In the genomic region with DNA sequence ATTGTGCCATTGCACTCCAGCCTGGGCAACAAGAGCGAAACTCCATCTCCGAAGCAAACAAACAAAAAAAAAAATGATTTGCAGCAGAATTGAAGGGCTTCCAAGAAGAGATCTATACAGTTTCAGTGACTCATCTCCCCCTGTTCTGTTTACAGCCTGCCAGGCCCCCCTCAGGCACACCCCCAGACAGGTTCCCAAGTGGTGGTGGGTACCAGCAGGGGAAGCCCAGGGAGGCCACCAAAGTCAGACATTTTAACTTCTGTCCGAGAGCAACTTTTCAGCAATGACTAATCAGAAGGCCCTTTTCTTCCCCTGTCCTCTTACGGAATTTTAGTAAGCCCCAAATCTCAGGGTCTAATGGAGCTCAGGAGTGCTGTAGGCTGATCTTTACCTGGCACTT, we compare ENCODE assay signal across 14 cellular contexts.
A peak's percentile ranks its signal among the peaks of the same experiment; 100 is the strongest.
DNase-seq lines count a peak whose midpoint lies in the region; ATAC-seq, FAIRE-seq and TF ChIP-seq lines count a peak whose summit lies in the region.
"Had no signal": no experiment of that assay in that cellular context is flagged by ENCODE, and none has a peak within 500 bp of the region (broad histone marks: within the 10 kb centered on the region; RNA-seq: fewer than 3 reads in every experiment).

No MANE protein-coding gene starts in this region.

- H3K9me3 ChIP-seq in mammary epithelial cell (replicated peaks; ENCODE audit: insufficient read depth, low read length): no peaks in the 10 kb centered on the region
- H3K9me3 ChIP-seq: BLaER1, colonic mucosa had no signal

- H3K4me2 ChIP-seq in mammary epithelial cell (ENCODE audit: insufficient read depth, low read depth, low read length): no peak overlapping the region
- H3K4me2 ChIP-seq: BLaER1 had no signal

- H2AFZ ChIP-seq in mammary epithelial cell (ENCODE audit: low read depth, low read length): no peak overlapping the region

- no peak overlapping the region for H3K27ac ChIP-seq in mammary epithelial cell (ENCODE audit: insufficient read depth, low read depth, low read length)
- H3K27ac ChIP-seq: BLaER1, colonic mucosa had no signal

- intact Hi-C loops in activated B cell treated with CpG ODN at 0.5 μM for 24 hours (cut with micrococcal nuclease): loop anchor here (5.0 kb wide), 2 partner anchors 58 to 92 kb away; no protein-coding TSS in a partner anchor
- intact Hi-C loops in mammary epithelial cell (cut with micrococcal nuclease): no loop called here

- peaks cover 3% of the 10 kb centered on the region for H3K9me3 Mint-ChIP-seq in activated B cell treated with CpG ODN at 0.5 μM for 24 hours

- H3K79me2 ChIP-seq in mammary epithelial cell (ENCODE audit: insufficient read depth, low read length): no peaks in the 10 kb centered on the region

- dilution Hi-C loops in mammary epithelial cell (cut with HindIII; ENCODE audit: low sequenced_read_pairs): no loop called here

- H3K4me1 ChIP-seq in mammary epithelial cell (ENCODE audit: insufficient read depth, low read length): peaks cover 5% of the 10 kb centered on the region
- H3K4me1 ChIP-seq: colonic mucosa had no signal

- ATAC-seq in GM18502 (IDR thresholded peaks at IDR 0.05; ENCODE audit: poor library complexity, unreplicated experiment) (peak; percentile 43), GM19452 (IDR thresholded peaks at IDR 0.05; ENCODE audit: unreplicated experiment) (peak; percentile 18), HG02885 (IDR thresholded peaks at IDR 0.05; ENCODE audit: poor library complexity, unreplicated experiment) (peak; percentile 14), activated B cell treated with CpG ODN at 0.5 μM for 24 hours (ENCODE audit: low read depth) (peak; percentile 59)

- no peak overlapping the region for H3K9ac ChIP-seq in mammary epithelial cell (ENCODE audit: insufficient read depth, low read length)
- H3K9ac ChIP-seq: BLaER1 had no signal

- POLR2A ChIA-PET in activated B cell treated with CpG ODN at 0.5 μM for 24 hours (lab: Charles Lee): interaction anchor here (0.9 to 2.1 kb wide), 3 partner anchors 9 to 97 kb away, joined by 3 to 6 read pairs (median 4); no protein-coding TSS in a partner anchor

- no peaks in the 10 kb centered on the region for H3K27me3 Mint-ChIP-seq in activated B cell treated with CpG ODN at 0.5 μM for 24 hours

- no peak for FAIRE-seq in GM12891 (lab: Jason Lieb, UNC)

- H3K4me3 ChIP-seq in mammary epithelial cell (replicated peaks in 1 of 3; ENCODE audit: insufficient read depth in 1 of 3, low read depth in 2 of 3, low read length in 3 of 3): no peak overlapping the region
- H3K4me3 ChIP-seq: BLaER1, colonic mucosa had no signal

- H4K20me1 ChIP-seq in mammary epithelial cell (ENCODE audit: insufficient read depth, low read length): no peaks in the 10 kb centered on the region

- H3K36me3 Mint-ChIP-seq in activated B cell treated with CpG ODN at 0.5 μM for 24 hours (ENCODE audit: low read depth): peaks cover 93% of the 10 kb centered on the region
- H3K36me3 Mint-ChIP-seq: mesothelial cell of epicardium had no signal

- peaks cover 92% of the 10 kb centered on the region for H3K4me1 Mint-ChIP-seq in activated B cell treated with CpG ODN at 0.5 μM for 24 hours

- CTCF ChIA-PET in activated B cell treated with CpG ODN at 0.5 μM for 24 hours (lab: Charles Lee) (interaction anchor here (1.2 kb wide), 1 partner anchor 62 kb away, joined by 3 read pairs; no protein-coding TSS in a partner anchor), mammary epithelial cell (lab: Charles Lee; ENCODE audit: low non-redundant PET) (no interaction called here)

- BruUV-seq in mammary epithelial cell (replicated peaks; lab: Mats Ljungman, UMichigan): no TSS peak

- in situ Hi-C loops in mammary epithelial cell (cut with MboI; ENCODE audit: low sequenced_read_pairs in 2 of 2): no loop called here

- WGBS in mammary epithelial cell (ENCODE audit: low coverage, missing lambda C conversion rate): 100% methylated on average over 3 of the region's 4 CpGs

- H3K4me3 Mint-ChIP-seq in activated B cell treated with CpG ODN at 0.5 μM for 24 hours: peak overlapping the region; percentile 44
- H3K4me3 Mint-ChIP-seq: mesothelial cell of epicardium had no signal

- no peak for TF ChIP-seq CTCF in activated B cell treated with CpG ODN at 0.5 μM for 24 hours (IDR thresholded peaks at IDR 0.05)
- TF ChIP-seq CTCF in mammary epithelial cell (conservative IDR thresholded peaks at IDR 0.05 in 1 of 2, IDR thresholded peaks at IDR 0.05 in 1 of 2; ENCODE audit: extremely low read depth in 1 of 2, insufficient read depth in 1 of 2, low read depth in 1 of 2, low read length in 2 of 2): no peak

- TF ChIP-seq POLR2A in GM12891 (IDR thresholded peaks at IDR 0.05; ENCODE audit: low read depth, low read length): no peak

- no peak for DNase-seq in activated B cell treated with CpG ODN at 0.5 μM for 24 hours
- DNase-seq in GM12891 (ENCODE audit: insufficient read length, low spot score): no peak
- DNase-seq in mammary epithelial cell: no peak
- DNase-seq in DMS153 treated with DMSO at 0.1 percent for 48 hours (lab: John Stamatoyannopoulos, UW; ENCODE audit: unreplicated experiment): no peak
- no peak for DNase-seq in NCI-H748 treated with DMSO at 0.1 percent for 48 hours (lab: John Stamatoyannopoulos, UW)
- DNase-seq: activated CD8-positive, alpha-beta memory T cell treated with anti-CD3 and anti-CD28 coated beads, Interleukin-2, amount 50 U/mL, for 4 hours; amygdala; colonic mucosa; T1000 had no signal

- peak overlapping the region; percentile 85 for H3K27ac Mint-ChIP-seq in activated B cell treated with CpG ODN at 0.5 μM for 24 hours
- H3K27ac Mint-ChIP-seq: mesothelial cell of epicardium had no signal

- no peaks in the 10 kb centered on the region for H3K36me3 ChIP-seq in mammary epithelial cell (ENCODE audit: insufficient read depth, low read length)
- H3K36me3 ChIP-seq: colonic mucosa had no signal

- H3K27me3 ChIP-seq in mammary epithelial cell (ENCODE audit: insufficient read depth, low read length): no peaks in the 10 kb centered on the region
- H3K27me3 ChIP-seq: BLaER1, colonic mucosa had no signal

TF ChIP-seq in GM12891, 5 proteins besides CTCF, POLR2A, EP300 and RAD21:
- TF ChIP-seq PAX5 (IDR thresholded peaks at IDR 0.05; ENCODE audit: insufficient read depth, low read length, severe bottlenecking): no peak
- TF ChIP-seq POLR2AphosphoS5 (IDR thresholded peaks at IDR 0.05; ENCODE audit: low read depth, low read length): no peak
- no peak for TF ChIP-seq SPI1 (IDR thresholded peaks at IDR 0.05; ENCODE audit: low read depth, low read length)
- no peak for TF ChIP-seq TAF1 (IDR thresholded peaks at IDR 0.05; ENCODE audit: low read depth, low read length)
- TF ChIP-seq POU2F2 (IDR thresholded peaks at IDR 0.05; ENCODE audit: low read depth, low read length): no peak
